Comparison of ENCODE assay signal across 26 cellular contexts in genomic region chr17:43443381-43443780, GRCh38.
"Had no signal": no experiment of that assay in that cellular context is flagged by ENCODE, and none has a peak within 500 bp of the region (broad histone marks: within the 10 kb centered on the region; RNA-seq: fewer than 3 reads in every experiment).

No MANE protein-coding gene starts in this region.

- H3K9me3 ChIP-seq: ascending aorta, gastroesophageal sphincter, stomach, tibial nerve, uterus had no signal

- H2AFZ ChIP-seq: hepatocyte had no signal

- H3K4me3 Mint-ChIP-seq: activated CD4-positive, alpha-beta memory T cell treated with anti-CD3 and anti-CD28 coated beads for 36 hours; activated naive CD4-positive, alpha-beta T cell treated with anti-CD3 and anti-CD28 coated beads, Interleukin-2, amount 10 ng/mL, durations not matched to agents 7 days and 5 days; activated naive CD8-positive, alpha-beta T cell treated with anti-CD3 and anti-CD28 coated beads, Interleukin-2, amount 10 ng/mL, durations not matched to agents 7 days and 5 days; dendritic cell treated with granulocyte-macrophage colony-stimulating factor and Interleukin-4, amounts not matched to agents 40 ng/mL and 50 ng/mL, for 4 days; naive thymus-derived CD8-positive, alpha-beta T cell; neural crest cell; stimulated activated naive B cell treated with anti-CD40 and anti-IgM and Interleukin-4, amounts not matched to agents 10 μg/mL and 1 μg/mL and 100 μg/mL, for 72 hours had no signal

- H3K79me2 ChIP-seq: hepatocyte had no signal

- FAIRE-seq: kidney had no signal

- H3K27ac ChIP-seq: ascending aorta, brain microvascular endothelial cell, gastroesophageal sphincter, stomach, uterus, WERI-Rb-1 had no signal

- H3K4me1 ChIP-seq: ascending aorta, gastroesophageal sphincter, uterus had no signal

- H3K4me1 Mint-ChIP-seq: activated naive CD4-positive, alpha-beta T cell treated with anti-CD3 and anti-CD28 coated beads, Interleukin-2, amount 10 ng/mL, durations not matched to agents 7 days and 5 days; activated naive CD8-positive, alpha-beta T cell treated with anti-CD3 and anti-CD28 coated beads, Interleukin-2, amount 10 ng/mL, durations not matched to agents 7 days and 5 days; naive thymus-derived CD8-positive, alpha-beta T cell; stimulated activated naive B cell treated with anti-CD40 and anti-IgM and Interleukin-4, amounts not matched to agents 10 μg/mL and 1 μg/mL and 100 μg/mL, for 72 hours had no signal

- H3K4me3 ChIP-seq: ascending aorta, gastroesophageal sphincter, hepatocyte, stomach, tibial nerve, uterus had no signal

- H3K27ac Mint-ChIP-seq: activated CD4-positive, alpha-beta memory T cell treated with anti-CD3 and anti-CD28 coated beads for 36 hours; activated naive CD4-positive, alpha-beta T cell treated with anti-CD3 and anti-CD28 coated beads, Interleukin-2, amount 10 ng/mL, durations not matched to agents 7 days and 5 days; activated naive CD8-positive, alpha-beta T cell treated with anti-CD3 and anti-CD28 coated beads, Interleukin-2, amount 10 ng/mL, durations not matched to agents 7 days and 5 days; dendritic cell treated with granulocyte-macrophage colony-stimulating factor and Interleukin-4, amounts not matched to agents 40 ng/mL and 50 ng/mL, for 4 days; naive thymus-derived CD8-positive, alpha-beta T cell; stimulated activated naive B cell treated with anti-CD40 and anti-IgM and Interleukin-4, amounts not matched to agents 10 μg/mL and 1 μg/mL and 100 μg/mL, for 72 hours had no signal

- ATAC-seq: activated CD4-positive, CD25-positive, alpha-beta regulatory T cell treated with anti-CD3 and anti-CD28 coated beads, Interleukin-2, amount 50 U/mL, for 24 hours; left colon; naive thymus-derived CD8-positive, alpha-beta T cell; stimulated activated naive B cell treated with anti-CD40 and anti-IgM and Interleukin-4, amounts not matched to agents 10 μg/mL and 1 μg/mL and 100 μg/mL, for 72 hours had no signal

- H3K9me3 Mint-ChIP-seq: activated CD4-positive, alpha-beta memory T cell treated with anti-CD3 and anti-CD28 coated beads for 36 hours; activated naive CD4-positive, alpha-beta T cell treated with anti-CD3 and anti-CD28 coated beads, Interleukin-2, amount 10 ng/mL, durations not matched to agents 7 days and 5 days; activated naive CD8-positive, alpha-beta T cell treated with anti-CD3 and anti-CD28 coated beads, Interleukin-2, amount 10 ng/mL, durations not matched to agents 7 days and 5 days; dendritic cell treated with granulocyte-macrophage colony-stimulating factor and Interleukin-4, amounts not matched to agents 40 ng/mL and 50 ng/mL, for 4 days; stimulated activated naive B cell treated with anti-CD40 and anti-IgM and Interleukin-4, amounts not matched to agents 10 μg/mL and 1 μg/mL and 100 μg/mL, for 72 hours had no signal

- H3K4me2 ChIP-seq: hepatocyte had no signal

- H3K36me3 Mint-ChIP-seq: activated CD4-positive, alpha-beta memory T cell treated with anti-CD3 and anti-CD28 coated beads for 36 hours; activated naive CD4-positive, alpha-beta T cell treated with anti-CD3 and anti-CD28 coated beads, Interleukin-2, amount 10 ng/mL, durations not matched to agents 7 days and 5 days; activated naive CD8-positive, alpha-beta T cell treated with anti-CD3 and anti-CD28 coated beads, Interleukin-2, amount 10 ng/mL, durations not matched to agents 7 days and 5 days; naive thymus-derived CD8-positive, alpha-beta T cell; stimulated activated naive B cell treated with anti-CD40 and anti-IgM and Interleukin-4, amounts not matched to agents 10 μg/mL and 1 μg/mL and 100 μg/mL, for 72 hours had no signal

- DNase-seq: activated CD4-positive, alpha-beta memory T cell treated with anti-CD3 and anti-CD28 coated beads for 36 hours; activated CD4-positive, alpha-beta T cell treated with anti-CD3 and anti-CD28 coated beads for 48 hours; activated CD8-positive, alpha-beta memory T cell treated with anti-CD3 and anti-CD28 coated beads, Interleukin-2, amount 50 U/mL, for 4 hours; activated gamma-delta T cell; activated naive CD4-positive, alpha-beta T cell treated with anti-CD3 and anti-CD28 coated beads, Interleukin-2, amount 10 ng/mL, durations not matched to agents 7 days and 5 days; activated naive CD8-positive, alpha-beta T cell treated with anti-CD3 and anti-CD28 coated beads, Interleukin-2, amount 10 ng/mL, durations not matched to agents 7 days and 5 days; activated T-cell treated with anti-CD3 and anti-CD28 coated beads, Interleukin-2, amount 50 U/mL, for 1 hour; central memory CD4-positive, alpha-beta T cell; kidney; left colon; naive thymus-derived CD8-positive, alpha-beta T cell; nucleus accumbens; stimulated activated CD4-positive, alpha-beta T cell treated with anti-CD3 and anti-CD28 coated beads, Interleukin-15, amount 100 ng/mL, for 24 hours; stimulated activated CD4-positive, alpha-beta T cell treated with anti-CD3 and anti-CD28 coated beads, Interleukin-2, amount 100 ng/mL, for 24 hours; stimulated activated naive B cell treated with anti-CD40 and anti-IgM and Interleukin-4, amounts not matched to agents 10 μg/mL and 1 μg/mL and 100 μg/mL, for 72 hours; stomach; uterus; WERI-Rb-1 had no signal

- H3K27me3 ChIP-seq: ascending aorta, brain microvascular endothelial cell, gastroesophageal sphincter, hepatocyte, stomach, tibial nerve, uterus had no signal

- H3K36me3 ChIP-seq: ascending aorta, brain microvascular endothelial cell, gastroesophageal sphincter, stomach, tibial nerve, uterus, WERI-Rb-1 had no signal
